ENCODE assay signal across 8 cellular contexts in genomic region chr5:80091792-80092192, GRCh38. TPM values are rescaled to one million over a fixed set of nuclear protein-coding genes. Genes with fewer than 3 reads are reported as not detected.
DNase-seq lines count a peak whose midpoint lies in the region; ATAC-seq and TF ChIP-seq lines count a peak whose summit lies in the region.
"Not testable (repeated sequence)": the region's sequence is repeated elsewhere in the genome, so short reads cannot be mapped to it uniquely, and the experiment has no call there.

No MANE protein-coding gene starts in this region.

- H3K4me1 Mint-ChIP-seq in activated CD8-positive, alpha-beta T cell treated with anti-CD3 and anti-CD28 coated beads for 36 hours (ENCODE audit: low read depth), result not testable (repeated sequence)
- H3K4me1 Mint-ChIP-seq in progenitor cell of endocrine pancreas (ENCODE audit: low read depth), result peaks cover 30% of the 10 kb centered on the region

- not testable (repeated sequence) for H3K27me3 Mint-ChIP-seq in activated CD8-positive, alpha-beta T cell treated with anti-CD3 and anti-CD28 coated beads for 36 hours; progenitor cell of endocrine pancreas

- peak; percentile 72 for ATAC-seq in activated CD8-positive, alpha-beta T cell treated with anti-CD3 and anti-CD28 coated beads for 36 hours

- not testable (repeated sequence) for H3K4me3 Mint-ChIP-seq in activated CD8-positive, alpha-beta T cell treated with anti-CD3 and anti-CD28 coated beads for 36 hours; progenitor cell of endocrine pancreas (ENCODE audit: low read depth)

- H3K9me3 ChIP-seq in MG63; OCI-LY7 (ENCODE audit: low read length): not testable (repeated sequence)

- H3K9me3 Mint-ChIP-seq in activated CD8-positive, alpha-beta T cell treated with anti-CD3 and anti-CD28 coated beads for 36 hours; progenitor cell of endocrine pancreas (ENCODE audit: low read depth): not testable (repeated sequence)

- H4K20me1 ChIP-seq in OCI-LY7 (ENCODE audit: insufficient read depth, low read length), result not testable (repeated sequence)

- H3K4me3 ChIP-seq in MG63; OCI-LY7 (ENCODE audit: low read depth, low read length, poor library complexity, severe bottlenecking): not testable (repeated sequence)

- H3K27me3 ChIP-seq in MG63, result not testable (repeated sequence)

- CTCF ChIA-PET in OCI-LY7 (lab: Charles Lee; ENCODE audit: unreplicated experiment), result interaction anchor here (0.7 to 1.6 kb wide), 6 partner anchors 50 to 216 kb away, joined by 3 to 8 read pairs (median 5); no protein-coding TSS in a partner anchor
- CTCF ChIA-PET in activated CD8-positive, alpha-beta T cell treated with anti-CD3 and anti-CD28 coated beads for 36 hours (lab: Charles Lee), result interaction anchor here (0.5 to 5.7 kb wide), 54 partner anchors 8 to 580 kb away, joined by 3 to 104 read pairs (median 5); partner anchors contain the start of genes SERINC5 and SPZ1

- intact Hi-C loops in OCI-LY7 (cut with micrococcal nuclease; ENCODE audit: unreplicated experiment), result loop anchor here (1.0 to 10.0 kb wide), 4 partner anchors 184 to 583 kb away; partner anchors contain the start of gene FAM151B
- intact Hi-C loops in activated CD8-positive, alpha-beta T cell treated with anti-CD3 and anti-CD28 coated beads for 36 hours (cut with micrococcal nuclease), result loop anchor here (2.0 to 5.0 kb wide), 3 partner anchors 101 to 215 kb away; no protein-coding TSS in a partner anchor

- POLR2A ChIA-PET in OCI-LY7 (lab: Charles Lee), result interaction anchor here (0.6 to 1.1 kb wide), 8 partner anchors 38 to 1725 kb away, joined by 3 to 8 read pairs (median 4); no protein-coding TSS in a partner anchor
- POLR2A ChIA-PET in activated CD8-positive, alpha-beta T cell treated with anti-CD3 and anti-CD28 coated beads for 36 hours (lab: Charles Lee), result interaction anchor here (0.9 to 1.1 kb wide), 4 partner anchors 8 to 216 kb away, joined by 3 to 4 read pairs (median 3); no protein-coding TSS in a partner anchor

- H2AFZ ChIP-seq in OCI-LY7 (ENCODE audit: low read length), result not testable (repeated sequence)

- BruUV-seq in OCI-LY7 (replicated peaks; lab: Mats Ljungman, UMichigan), result not testable (repeated sequence)

- H3K27ac Mint-ChIP-seq in activated CD8-positive, alpha-beta T cell treated with anti-CD3 and anti-CD28 coated beads for 36 hours, result peak overlapping the region; percentile 62
- H3K27ac Mint-ChIP-seq in progenitor cell of endocrine pancreas, result peak overlapping the region; percentile 88

- DNase-seq in GM03348 (ENCODE audit: low spot score) (peak; percentile 79), MG63 (peak; percentile 17), OCI-LY7 (ENCODE audit: low spot score) (peak; percentile 79), dedifferentiated amniotic fluid mesenchymal stem cell (ENCODE audit: extremely low spot score) (peak; percentile 67), iPS-NIHi11 (ENCODE audit: low spot score) (peak; percentile 77)
- DNase-seq in activated CD8-positive, alpha-beta T cell treated with anti-CD3 and anti-CD28 coated beads for 36 hours, result peak; percentile 42
- DNase-seq in progenitor cell of endocrine pancreas (ENCODE audit: low spot score, unreplicated experiment), result not testable (repeated sequence)

- H3K36me3 ChIP-seq in MG63; OCI-LY7 (ENCODE audit: insufficient read depth, low read length): not testable (repeated sequence)

- not testable (repeated sequence) for H3K27ac ChIP-seq in 22Rv1; OCI-LY7 (ENCODE audit: low read depth, low read length, poor library complexity, severe bottlenecking)

- H3K36me3 Mint-ChIP-seq in activated CD8-positive, alpha-beta T cell treated with anti-CD3 and anti-CD28 coated beads for 36 hours (ENCODE audit: low read depth); progenitor cell of endocrine pancreas (ENCODE audit: insufficient read depth): not testable (repeated sequence)

- not testable (repeated sequence) for H3K4me2 ChIP-seq in OCI-LY7 (ENCODE audit: low read length)

- TF ChIP-seq CTCF in 22Rv1 (IDR thresholded peaks at IDR 0.05) (peak; percentile 72), OCI-LY7 (conservative IDR thresholded peaks at IDR 0.05; ENCODE audit: low read length) (peak; percentile 91), progenitor cell of endocrine pancreas (IDR thresholded peaks at IDR 0.05; ENCODE audit: unreplicated experiment) (peak; percentile 82)
- TF ChIP-seq CTCF in activated CD8-positive, alpha-beta T cell treated with anti-CD3 and anti-CD28 coated beads for 36 hours (IDR thresholded peaks at IDR 0.05), result peak; percentile 80

- H3K9me2 ChIP-seq in OCI-LY7 (ENCODE audit: insufficient read depth, low read length), result not testable (repeated sequence)

- H3K79me2 ChIP-seq in OCI-LY7 (ENCODE audit: insufficient read depth, low read depth, low read length), result not testable (repeated sequence)

- H3K4me1 ChIP-seq in OCI-LY7 (ENCODE audit: insufficient read depth, low read length, poor library complexity, severe bottlenecking), result not testable (repeated sequence)

RNA-seq across cellular contexts. Expression of gene THBS4, which starts 56.6 kb away (rescaled TPM):
- 0.10 and 0.89 TPM in 2 replicates for total RNA-seq in MG63 (2014; rRNA removed; shearing (Covaris generic); ENCODE audit: low replicate concordance)
- total RNA-seq in OCI-LY7 (2014; rRNA removed; shearing (Covaris generic)), result 1.8 and 4.5 TPM in 2 replicates
- 3.9 and 4.2 TPM in 2 replicates for total RNA-seq in OCI-LY7 (2022)
- total RNA-seq in activated CD8-positive, alpha-beta T cell treated with anti-CD3 and anti-CD28 coated beads for 36 hours, result 1 to 10 TPM; 2.3 to 2.5 TPM
- total RNA-seq in progenitor cell of endocrine pancreas, result 5.6 and 6.1 TPM in 2 replicates
